In genomic region chr12:6852651-6853354, GRCh38 we compare ENCODE assay signal across 8 cellular contexts. TPM values are rescaled to one million over a fixed set of nuclear protein-coding genes. Genes with fewer than 3 reads are reported as not detected.
DNase-seq lines count a peak whose midpoint lies in the region; ATAC-seq and TF ChIP-seq lines count a peak whose summit lies in the region.

No MANE protein-coding gene starts in this region.

- H3K4me3 Mint-ChIP-seq in CD8-positive, alpha-beta T cell, result peak overlapping the region; percentile 95
- H3K4me3 Mint-ChIP-seq in stimulated activated effector memory CD8-positive, alpha-beta T cell treated with anti-CD3 and anti-CD28 coated beads, Interleukin-12 subunit alpha, Interleukin-12 subunit beta, amount 100 ng/mL, for 72 hours, result peak overlapping the region; percentile 84

- peaks cover 40% of the 10 kb centered on the region for H3K36me3 Mint-ChIP-seq in CD8-positive, alpha-beta T cell
- H3K36me3 Mint-ChIP-seq in stimulated activated effector memory CD8-positive, alpha-beta T cell treated with anti-CD3 and anti-CD28 coated beads, Interleukin-12 subunit alpha, Interleukin-12 subunit beta, amount 100 ng/mL, for 72 hours, result peaks cover 69% of the 10 kb centered on the region

- H4K20me1 ChIP-seq in Karpas-422 (ENCODE audit: insufficient read depth, low read depth, low read length), result peaks cover 6% of the 10 kb centered on the region; the same call in 1 of the 2 replicates

- H3K4me3 ChIP-seq in CD8-positive, alpha-beta T cell (ENCODE audit: low read depth, low read length), result peak overlapping the region; percentile 89
- H3K4me3 ChIP-seq in Karpas-422 (ENCODE audit: low read length), result peak overlapping the region; percentile 90

- no peaks in the 10 kb centered on the region for H3K9me3 ChIP-seq in CD8-positive, alpha-beta T cell (ENCODE audit: low read length)
- H3K9me3 ChIP-seq in Karpas-422 (ENCODE audit: low read length), result no peaks in the 10 kb centered on the region

- ATAC-seq in CD8-positive, alpha-beta T cell, result no peak
- ATAC-seq in stimulated activated effector memory CD8-positive, alpha-beta T cell treated with anti-CD3 and anti-CD28 coated beads, Interleukin-12 subunit alpha, Interleukin-12 subunit beta, amount 100 ng/mL, for 72 hours, result peak; percentile 25
- ATAC-seq in HG02884 (IDR thresholded peaks at IDR 0.05; ENCODE audit: unreplicated experiment) (no peak), HG02610 (IDR thresholded peaks at IDR 0.05; ENCODE audit: unreplicated experiment) (no peak)

- H3K27ac ChIP-seq in CD8-positive, alpha-beta T cell (ENCODE audit: low read depth, low read length), result peak overlapping the region; percentile 33
- H3K27ac ChIP-seq in Karpas-422 (ENCODE audit: low read length), result peak overlapping the region; percentile 58

- DNase-seq in CD8-positive, alpha-beta T cell, result peak in 6 of 7 experiments; percentile 22 to 65 (median 45)
- DNase-seq in Karpas-422 (peak; percentile 80), dermis blood vessel endothelial cell (peak; percentile 50), medulla oblongata (ENCODE audit: extremely low spot score) (peak; percentile 67)
- DNase-seq in activated CD4-positive, alpha-beta T cell treated with anti-CD3 and anti-CD28 coated beads for 1 hour, result peak; percentile 41
- peak; percentile 30 to 75 for DNase-seq in stimulated activated effector memory CD8-positive, alpha-beta T cell treated with anti-CD3 and anti-CD28 coated beads, Interleukin-12 subunit alpha, Interleukin-12 subunit beta, amount 100 ng/mL, for 72 hours (ENCODE audit: low spot score in 2 of 2)

- no peaks in the 10 kb centered on the region for H3K9me2 ChIP-seq in Karpas-422 (replicated peaks; ENCODE audit: insufficient read depth, low read length)

- no peaks in the 10 kb centered on the region for H3K27me3 Mint-ChIP-seq in CD8-positive, alpha-beta T cell (ENCODE audit: low read depth)

- H3K27ac Mint-ChIP-seq in CD8-positive, alpha-beta T cell, result peak overlapping the region; percentile 99
- H3K27ac Mint-ChIP-seq in stimulated activated effector memory CD8-positive, alpha-beta T cell treated with anti-CD3 and anti-CD28 coated beads, Interleukin-12 subunit alpha, Interleukin-12 subunit beta, amount 100 ng/mL, for 72 hours, result peak overlapping the region; percentile 92

- peaks cover 23% of the 10 kb centered on the region for H3K36me3 ChIP-seq in CD8-positive, alpha-beta T cell (ENCODE audit: insufficient read depth, low read length)
- peaks cover 20% of the 10 kb centered on the region for H3K36me3 ChIP-seq in Karpas-422 (ENCODE audit: insufficient read depth, low read length)

- no peak overlapping the region for H2AFZ ChIP-seq in Karpas-422 (ENCODE audit: low read length)

- intact Hi-C loops in CD8-positive, alpha-beta T cell (cut with DNase I, micrococcal nuclease), result loop anchor here (1.0 to 5.0 kb wide), 16 partner anchors 14 to 1174 kb away; partner anchors contain the start of genes EMG1 (in 2 of the 2), LPCAT3 (in 2 of the 2), PHB2 (in 2 of the 2) and SPSB2 (in 2 of the 2)

- peaks cover 52% of the 10 kb centered on the region for H3K79me2 ChIP-seq in Karpas-422 (ENCODE audit: low read length)

- H3K4me1 Mint-ChIP-seq in CD8-positive, alpha-beta T cell (ENCODE audit: low read depth), result peaks cover 22% of the 10 kb centered on the region
- peaks cover 51% of the 10 kb centered on the region for H3K4me1 Mint-ChIP-seq in stimulated activated effector memory CD8-positive, alpha-beta T cell treated with anti-CD3 and anti-CD28 coated beads, Interleukin-12 subunit alpha, Interleukin-12 subunit beta, amount 100 ng/mL, for 72 hours

- peaks cover 20% of the 10 kb centered on the region for H3K4me1 ChIP-seq in CD8-positive, alpha-beta T cell (ENCODE audit: insufficient read depth, low read length)
- peaks cover 40% of the 10 kb centered on the region for H3K4me1 ChIP-seq in Karpas-422 (ENCODE audit: low read length)

- TF ChIP-seq CTCF in CD8-positive, alpha-beta T cell (IDR thresholded peaks at IDR 0.05), result no peak

- POLR2A ChIA-PET in CD8-positive, alpha-beta T cell (lab: Charles Lee), result interaction anchor here (0.6 to 4.8 kb wide), 23 partner anchors 8 to 278 kb away, joined by 3 to 61 read pairs (median 5); partner anchors contain the start of genes C12orf57, COPS7A, LPCAT3 and MLF2

- H3K9ac ChIP-seq in Karpas-422 (ENCODE audit: low read length), result peak overlapping the region; percentile 76

- peak overlapping the region; percentile 82 for H3K4me2 ChIP-seq in Karpas-422 (ENCODE audit: low read depth, low read length, poor library complexity, severe bottlenecking)

- CTCF ChIA-PET in CD8-positive, alpha-beta T cell (lab: Charles Lee), result interaction anchor here (0.7 to 7.2 kb wide), 12 partner anchors 10 to 261 kb away, joined by 3 to 126 read pairs (median 4); partner anchors contain the start of genes SPSB2 and TPI1

- H3K27me3 ChIP-seq in CD8-positive, alpha-beta T cell (ENCODE audit: insufficient read depth, low read length), result no peaks in the 10 kb centered on the region
- no peaks in the 10 kb centered on the region for H3K27me3 ChIP-seq in Karpas-422 (ENCODE audit: low read length)

- H3K9me3 Mint-ChIP-seq in CD8-positive, alpha-beta T cell, result no peaks in the 10 kb centered on the region
- no peaks in the 10 kb centered on the region for H3K9me3 Mint-ChIP-seq in stimulated activated effector memory CD8-positive, alpha-beta T cell treated with anti-CD3 and anti-CD28 coated beads, Interleukin-12 subunit alpha, Interleukin-12 subunit beta, amount 100 ng/mL, for 72 hours

RNA-seq across cellular contexts. Expression of gene USP5, which starts 0.9 kb away (rescaled TPM):
- 10 to 100 TPM; 24.0 to 25.9 TPM for total RNA-seq in CD8-positive, alpha-beta T cell
- total RNA-seq in Karpas-422 (2014; rRNA removed; shearing (Covaris generic); ENCODE audit: low replicate concordance), result 36.9 and 66.6 TPM in 2 replicates
- 85.3 and 128 TPM in 2 replicates for total RNA-seq in dermis blood vessel endothelial cell

RNA-seq across cellular contexts. Expression of gene CDCA3, which starts 1.7 kb away (rescaled TPM):
- total RNA-seq in CD8-positive, alpha-beta T cell, result under 1 TPM; 0.61 to 0.92 TPM
- 47.6 and 70.0 TPM in 2 replicates for total RNA-seq in Karpas-422 (2014; rRNA removed; shearing (Covaris generic); ENCODE audit: low replicate concordance)
- 5.6 and 24.0 TPM in 2 replicates for total RNA-seq in dermis blood vessel endothelial cell

RNA-seq across cellular contexts. Expression of gene GNB3, which starts 12.1 kb away (rescaled TPM):
- total RNA-seq in CD8-positive, alpha-beta T cell, result 1 to 10 TPM in 1 of 2 experiments, under 1 TPM in 1; 0.49 to 1.0 TPM
- total RNA-seq in Karpas-422 (2014; rRNA removed; shearing (Covaris generic); ENCODE audit: low replicate concordance), result 14.9 and 27.0 TPM in 2 replicates
- total RNA-seq in dermis blood vessel endothelial cell, result 0.28 and 1.0 TPM in 2 replicates

RNA-seq across cellular contexts. Expression of gene TPI1, which starts 14.5 kb away (rescaled TPM):
- total RNA-seq in CD8-positive, alpha-beta T cell, result 10 to 100 TPM; 59.6 to 64.0 TPM
- total RNA-seq in Karpas-422 (2014; rRNA removed; shearing (Covaris generic); ENCODE audit: low replicate concordance), result 1,584 and 1,673 TPM in 2 replicates
- total RNA-seq in dermis blood vessel endothelial cell, result 625 and 743 TPM in 2 replicates

RNA-seq across cellular contexts. Expression of gene SPSB2, which starts 20.3 kb away (rescaled TPM):
- 1 to 10 TPM; 2.6 to 3.0 TPM for total RNA-seq in CD8-positive, alpha-beta T cell
- 5.9 and 7.4 TPM in 2 replicates for total RNA-seq in Karpas-422 (2014; rRNA removed; shearing (Covaris generic); ENCODE audit: low replicate concordance)
- total RNA-seq in dermis blood vessel endothelial cell, result 3.5 and 6.0 TPM in 2 replicates
